Comparison of ENCODE assay signal across 7 cellular contexts in genomic region chr6:87929843-87930288, GRCh38.
A peak's percentile ranks its signal among the peaks of the same experiment; 100 is the strongest.
DNase-seq lines count a peak whose midpoint lies in the region; ATAC-seq and TF ChIP-seq lines count a peak whose summit lies in the region.

No MANE protein-coding gene starts in this region.

- H3K4me3 ChIP-seq in prostate gland: no peak overlapping the region

- H3K4me1 Mint-ChIP-seq in activated naive CD8-positive, alpha-beta T cell treated with anti-CD3 and anti-CD28 coated beads for 36 hours: peaks cover 6% of the 10 kb centered on the region

- TF ChIP-seq POLR2A in prostate gland (IDR thresholded peaks at IDR 0.05): no peak

- no peaks in the 10 kb centered on the region for H3K36me3 ChIP-seq in prostate gland

- no peak overlapping the region for H3K27ac ChIP-seq in prostate gland

- no peaks in the 10 kb centered on the region for H3K36me3 Mint-ChIP-seq in activated naive CD8-positive, alpha-beta T cell treated with anti-CD3 and anti-CD28 coated beads for 36 hours

- WGBS in prostate gland: 8% methylated on average over 6 of the region's 6 CpGs

- TF ChIP-seq CTCF in GM12874 (IDR thresholded peaks at IDR 0.05; ENCODE audit: insufficient read depth, low read depth, low read length) (peak; percentile 85), prostate gland (IDR thresholded peaks at IDR 0.05) (peak in 3 of 4 experiments; percentile 82 to 87 (median 86))

- H3K27me3 Mint-ChIP-seq in activated naive CD8-positive, alpha-beta T cell treated with anti-CD3 and anti-CD28 coated beads for 36 hours: no peaks in the 10 kb centered on the region

- ATAC-seq in HG02588 (IDR thresholded peaks at IDR 0.05; ENCODE audit: unreplicated experiment): peak; percentile 59
- ATAC-seq in Right ventricle myocardium superior (ENCODE audit: poor library complexity): peak; percentile 98

- intact Hi-C loops in Right ventricle myocardium superior (cut with DNase I) (loop anchor here (5.0 to 10.0 kb wide), 3 partner anchors 565 to 942 kb away; no protein-coding TSS in a partner anchor), prostate gland (cut with DNase I) (loop anchor here (5.0 to 10.0 kb wide), 4 partner anchors 535 to 942 kb away; no protein-coding TSS in a partner anchor)

- no peaks in the 10 kb centered on the region for H3K27me3 ChIP-seq in prostate gland (replicated peaks; ENCODE audit: insufficient read depth)

- no peaks in the 10 kb centered on the region for H3K9me3 ChIP-seq in prostate gland

- H3K27ac Mint-ChIP-seq in activated naive CD8-positive, alpha-beta T cell treated with anti-CD3 and anti-CD28 coated beads for 36 hours: no peak overlapping the region

- no peaks in the 10 kb centered on the region for H3K4me1 ChIP-seq in prostate gland (replicated peaks)

- peak; percentile 31 for DNase-seq in NCI-H1048 (lab: John Stamatoyannopoulos, UW)
- DNase-seq in SK-N-DZ (ENCODE audit: low spot score): peak; percentile 90
- peak; percentile 49 for DNase-seq in activated naive CD8-positive, alpha-beta T cell treated with anti-CD3 and anti-CD28 coated beads for 36 hours
- peak; percentile 87 for DNase-seq in Right ventricle myocardium superior
- peak; percentile 79 for DNase-seq in prostate gland (ENCODE audit: low spot score)

- no peak overlapping the region for H3K4me3 Mint-ChIP-seq in activated naive CD8-positive, alpha-beta T cell treated with anti-CD3 and anti-CD28 coated beads for 36 hours

- H3K9me3 Mint-ChIP-seq in activated naive CD8-positive, alpha-beta T cell treated with anti-CD3 and anti-CD28 coated beads for 36 hours: no peaks in the 10 kb centered on the region

Comparison
In these comparisons a context has a peak if more than half of its experiments do, and no peak if none do; other contexts are left out.
1. DNase-seq: peak in every context shown above with its lines; median percentile 90 in SK-N-DZ; 87 in Right ventricle myocardium superior; 79 in prostate gland; 49 in activated naive CD8-positive, alpha-beta T cell treated with anti-CD3 and anti-CD28 coated beads for 36 hours; 31 in NCI-H1048.